33 cellular contexts compared by ENCODE assay signal in genomic region chr13:45321230-45321629, GRCh38. TPM values are rescaled to one million over a fixed set of nuclear protein-coding genes. Genes with fewer than 3 reads are reported as not detected.
DNase-seq lines count a peak whose midpoint lies in the region; ATAC-seq, FAIRE-seq and TF ChIP-seq lines count a peak whose summit lies in the region.
"Had no signal": no experiment of that assay in that cellular context is flagged by ENCODE, and none has a peak within 500 bp of the region (broad histone marks: within the 10 kb centered on the region; RNA-seq: fewer than 3 reads in every experiment).

No MANE protein-coding gene starts in this region.

- peaks cover 37% of the 10 kb centered on the region for H3K4me1 Mint-ChIP-seq in chondrocyte (ENCODE audit: low read depth)
- H3K4me1 Mint-ChIP-seq: mesothelial cell of epicardium had no signal

- H3K36me3 ChIP-seq in right lobe of liver: no peaks in the 10 kb centered on the region
- H3K36me3 ChIP-seq in HepG2 (replicated peaks in 1 of 2; ENCODE audit: control insufficient read depth in 1 of 2, insufficient read depth in 2 of 2, low read length in 2 of 2): no peaks in the 10 kb centered on the region
- H3K36me3 ChIP-seq in thoracic aorta: no peaks in the 10 kb centered on the region
- H3K36me3 ChIP-seq: brain microvascular endothelial cell, HAP-1, right atrium auricular region, uterus had no signal

- no peak overlapping the region for H3K4me3 Mint-ChIP-seq in chondrocyte (ENCODE audit: unreplicated experiment)
- H3K4me3 Mint-ChIP-seq: activated CD8-positive, alpha-beta T cell treated with anti-CD3 and anti-CD28 coated beads, Interleukin-2, amount 10 ng/mL, durations not matched to agents 7 days and 5 days; immature natural killer cell; mesothelial cell of epicardium; nephron had no signal

- no peaks in the 10 kb centered on the region for H3K9me3 Mint-ChIP-seq in chondrocyte (ENCODE audit: low read depth)
- H3K9me3 Mint-ChIP-seq: immature natural killer cell, mesothelial cell of epicardium, nephron had no signal

- H3K9ac ChIP-seq in HepG2 (ENCODE audit: insufficient read depth, low read depth, low read length): no peak overlapping the region
- H3K9ac ChIP-seq: parathyroid adenoma had no signal

- WGBS in right lobe of liver (ENCODE audit: insufficient coverage, low coverage, low lambda C conversion rate, missing lambda C conversion rate): 0% methylated on average over 1 of the region's 3 CpGs
- WGBS in HepG2 (ENCODE audit: low lambda C conversion rate): 47% methylated on average over 3 of the region's 3 CpGs

- DNase-seq in right lobe of liver (no peak), HepG2 (ENCODE audit: low spot score) (no peak), NOMO-1 treated with dmso at 0.1 percent for 144 hours (lab: John Stamatoyannopoulos, UW; ENCODE audit: unreplicated experiment) (peak; percentile 48), chondrocyte (ENCODE audit: low spot score) (no peak), thoracic aorta (ENCODE audit: low spot score) (no peak), NCI-H128 (lab: John Stamatoyannopoulos, UW; ENCODE audit: unreplicated experiment) (no peak), NCI-H2107 treated with DMSO at 0.1 percent for 48 hours (lab: John Stamatoyannopoulos, UW; ENCODE audit: unreplicated experiment) (no peak)
- DNase-seq: activated CD4-positive, alpha-beta T cell treated with anti-CD3 and anti-CD28 coated beads for 1 hour; activated CD8-positive, alpha-beta T cell treated with anti-CD3 and anti-CD28 coated beads, Interleukin-2, amount 10 ng/mL, durations not matched to agents 7 days and 5 days; activated gamma-delta T cell treated with Interleukin-2 at 50 U/mL for 16 hours; brain microvascular endothelial cell; Caco-2; DND-41; effector CD8-positive, alpha-beta T cell; foreskin melanocyte; immature natural killer cell; NCI-H1436; NCI-H510A treated with DMSO at 0.1 percent for 48 hours; NK-92 treated with Interleukin-12 subunit alpha and Interleukin-12 subunit beta, amount 100 ng/mL, for 24 hours; stimulated activated CD4-positive, alpha-beta T cell treated with anti-CD3 and anti-CD28 coated beads, Interleukin-12 subunit alpha, Interleukin-12 subunit beta, amount 100 ng/mL, for 4 hours; stimulated activated CD4-positive, alpha-beta T cell treated with anti-CD3 and anti-CD28 coated beads, Interleukin-4, amount 100 ng/mL, for 4 hours; stimulated activated naive CD4-positive, alpha-beta T cell; T1000; uterus had no signal

- H3K4me1 ChIP-seq in right lobe of liver (peaks cover 0 to 11% (median 0%) of the 10 kb centered on the region in 4 donors), HepG2 (ENCODE audit: insufficient read depth, low read length) (peaks cover 36% of the 10 kb centered on the region), thoracic aorta (ENCODE audit: control insufficient read depth in 1 of 2, low read depth in 2 of 2) (peaks cover 22 to 47% of the 10 kb centered on the region in 2 donors)
- H3K4me1 ChIP-seq: HAP-1, parathyroid adenoma, uterus had no signal

- POLR2A ChIA-PET in HepG2 (lab: Yijun Ruan, JAX): interaction anchor here (1.5 to 3.3 kb wide), 2 partner anchors 11 to 20 kb away, joined by 3 to 16 read pairs; partner anchors contain the start of gene TPT1

- H3K27me3 Mint-ChIP-seq in chondrocyte (ENCODE audit: low read depth): no peaks in the 10 kb centered on the region

- intact Hi-C loops in right lobe of liver (cut with DNase I): no loop called here
- intact Hi-C loops in HepG2 (cut with micrococcal nuclease; ENCODE audit: unreplicated experiment): no loop called here

- ATAC-seq in right lobe of liver (peak; percentile 4 to 56 (median 32)), HepG2 (no peak), thoracic aorta (ENCODE audit: insufficient number of reproducible peaks, low FRiP score, low read depth) (no peak), GM19452 (IDR thresholded peaks at IDR 0.05; ENCODE audit: unreplicated experiment) (no peak)
- ATAC-seq: activated CD8-positive, alpha-beta T cell treated with anti-CD3 and anti-CD28 coated beads, Interleukin-2, amount 10 ng/mL, durations not matched to agents 7 days and 5 days; GM12878 had no signal

- no peak for TF ChIP-seq RAD21 in HepG2 (CRISPR knock-in tag; IDR thresholded peaks at IDR 0.05)

- TF ChIP-seq CTCF in right lobe of liver (IDR thresholded peaks at IDR 0.05): no peak
- no peak for TF ChIP-seq CTCF in HepG2 (CRISPR knock-in tag; IDR thresholded peaks at IDR 0.05)
- TF ChIP-seq CTCF in chondrocyte (IDR thresholded peaks at IDR 0.05): no peak
- TF ChIP-seq CTCF in thoracic aorta (IDR thresholded peaks at IDR 0.05): no peak

- H3K36me3 Mint-ChIP-seq in chondrocyte (ENCODE audit: low read depth): no peaks in the 10 kb centered on the region
- H3K36me3 Mint-ChIP-seq: mesothelial cell of epicardium had no signal

- TF ChIP-seq EP300 in HepG2 (IDR thresholded peaks at IDR 0.05; ENCODE audit: low read depth in 2 of 2, low read length in 2 of 2): no peak
- TF ChIP-seq EP300 in HepG2 (CRISPR knock-in tag; IDR thresholded peaks at IDR 0.05; ENCODE audit: borderline replicate concordance): no peak

- in situ Hi-C loops in HepG2 (cut with HindIII; ENCODE audit: extremely low pct_ligation_motif_present, low pct_unique_long_range_greater_than_20kb): no loop called here

- H3K9me3 ChIP-seq in right lobe of liver (no peaks in the 10 kb centered on the region), HepG2 (ENCODE audit: low read length) (no peaks in the 10 kb centered on the region), thoracic aorta (no peaks in the 10 kb centered on the region)
- H3K9me3 ChIP-seq: Caco-2, HAP-1, right atrium auricular region, uterus had no signal

- no peak overlapping the region for H2AFZ ChIP-seq in HepG2 (ENCODE audit: low read length)
- H2AFZ ChIP-seq: hepatocyte, parathyroid adenoma had no signal

- H4K20me1 ChIP-seq in HepG2 (ENCODE audit: insufficient read depth, low read length): no peaks in the 10 kb centered on the region

- H3K4me3 ChIP-seq in right lobe of liver (no peak overlapping the region), HepG2 (replicated peaks in 1 of 3; ENCODE audit: insufficient read depth in 1 of 3, low read depth in 2 of 3, low read length in 3 of 3) (no peak overlapping the region), thoracic aorta (no peak overlapping the region)
- H3K4me3 ChIP-seq: GM12878, HAP-1, hepatocyte, right atrium auricular region, uterus had no signal

- peak overlapping the region; percentile 36 for H3K27ac Mint-ChIP-seq in chondrocyte (ENCODE audit: unreplicated experiment)
- H3K27ac Mint-ChIP-seq: activated CD8-positive, alpha-beta T cell treated with anti-CD3 and anti-CD28 coated beads, Interleukin-2, amount 10 ng/mL, durations not matched to agents 7 days and 5 days; immature natural killer cell; mesothelial cell of epicardium; nephron had no signal

- TF ChIP-seq POLR2A in right lobe of liver (IDR thresholded peaks at IDR 0.05) (no peak), HepG2 (IDR thresholded peaks at IDR 0.05; ENCODE audit: insufficient read depth in 1 of 2, low read depth in 2 of 2, low read length in 2 of 2) (no peak)

- H3K27ac ChIP-seq in right lobe of liver (no peak overlapping the region), HepG2 (ENCODE audit: extremely low read length, insufficient read depth, low read length) (no peak overlapping the region), thoracic aorta (peak overlapping the region; percentile 36 to 80)
- H3K27ac ChIP-seq: brain microvascular endothelial cell, hepatocyte, parathyroid adenoma, right atrium auricular region, uterus had no signal

- no peak overlapping the region for H3K4me2 ChIP-seq in HepG2 (ENCODE audit: low read depth, low read length)
- H3K4me2 ChIP-seq: hepatocyte had no signal

- no peaks in the 10 kb centered on the region for H3K79me2 ChIP-seq in HepG2 (ENCODE audit: insufficient read depth, low read length)
- H3K79me2 ChIP-seq: hepatocyte, parathyroid adenoma had no signal

- FAIRE-seq in HepG2 (lab: Jason Lieb, UNC): no peak
- FAIRE-seq: A204.1, GM12878 had no signal

- no TSS peak for BruUV-seq in HepG2 (replicated peaks; lab: Mats Ljungman, UMichigan)

- no peaks in the 10 kb centered on the region for H3K27me3 ChIP-seq in right lobe of liver
- no peaks in the 10 kb centered on the region for H3K27me3 ChIP-seq in HepG2 (ENCODE audit: control insufficient read depth in 1 of 2, insufficient read depth in 2 of 2, low read length in 2 of 2)
- no peaks in the 10 kb centered on the region for H3K27me3 ChIP-seq in thoracic aorta (replicated peaks; ENCODE audit: insufficient read depth)
- H3K27me3 ChIP-seq: brain microvascular endothelial cell, hepatocyte, right atrium auricular region, uterus had no signal

- CTCF ChIA-PET in HepG2 (lab: Yijun Ruan, JAX; ENCODE audit: low intra/inter-chr PET ratio, low total read pairs): no interaction called here

TF ChIP-seq in HepG2, 621 proteins besides CTCF, POLR2A, EP300 and RAD21 (continues in another document):
- no peak for TF ChIP-seq ZFP90 (CRISPR knock-in tag; IDR thresholded peaks at IDR 0.05; ENCODE audit: borderline replicate concordance)

RNA-seq across cellular contexts. Expression of gene TPT1, which starts 19.8 kb away (rescaled TPM):
- total RNA-seq in right lobe of liver (1,000 to 10,000 TPM; 1,466 to 3,393 (median 2,295) TPM), HepG2 (2016; rRNA removed; fragmentation: Illumina TruSeq; extraction: Trizol) (2,953 and 3,643 TPM in 2 replicates), chondrocyte (2,987 to 3,118 TPM (median 2,990 TPM) in 3 replicates), thoracic aorta (1,000 to 10,000 TPM; 1,970 to 2,340 TPM)
- 5,303 and 6,664 TPM in 2 replicates for total RNA-seq in HepG2 (2016; cell fraction: cytosol; rRNA removed; fragmentation: Illumina TruSeq; extraction: Trizol; ENCODE audit: low read depth)
- total RNA-seq in HepG2 (2016; cell fraction: insoluble cytoplasmic fraction; rRNA removed; fragmentation: Illumina TruSeq; extraction: Trizol): 2,970 and 3,542 TPM in 2 replicates
- total RNA-seq in HepG2 (2016; cell fraction: membrane; rRNA removed; fragmentation: Illumina TruSeq; extraction: Trizol): 9,739 and 11,902 TPM in 2 replicates
- 1,024 and 1,100 TPM in 2 replicates for total RNA-seq in HepG2 (2016; cell fraction: nucleus; rRNA removed; fragmentation: Illumina TruSeq; extraction: Trizol)
- polyA plus RNA-seq in HepG2 (2011; rRNA removed): 3,043 and 3,594 TPM in 2 replicates
- 2,836 and 4,004 TPM in 2 replicates for polyA plus RNA-seq in HepG2 (2011; cell fraction: cytosol; rRNA removed)
- 570 and 845 TPM in 2 replicates for polyA plus RNA-seq in HepG2 (2011; cell fraction: nucleus; rRNA removed)
- 5,337 and 5,704 TPM in 2 replicates for polyA plus RNA-seq in HepG2 (2012)
- polyA plus RNA-seq in HepG2 (2016; cell fraction: cytosol; fragmentation: Illumina TruSeq; extraction: Trizol; ENCODE audit: low read depth): 11,602 and 12,956 TPM in 2 replicates
- polyA plus RNA-seq in HepG2 (2016; cell fraction: insoluble cytoplasmic fraction; fragmentation: Illumina TruSeq; extraction: Trizol; ENCODE audit: low read depth): 5,783 and 5,848 TPM in 2 replicates
- polyA plus RNA-seq in HepG2 (2016; cell fraction: membrane; fragmentation: Illumina TruSeq; extraction: Trizol; ENCODE audit: low read depth): 16,998 and 18,264 TPM in 2 replicates
- polyA plus RNA-seq in HepG2 (2016; cell fraction: nucleus; fragmentation: Illumina TruSeq; extraction: Trizol; ENCODE audit: insufficient read depth, low read depth): 2,722 and 2,790 TPM in 2 replicates
- polyA minus RNA-seq in HepG2 (2011; rRNA and poly(A)+ RNA removed; ENCODE audit: low replicate concordance): 500 and 577 TPM in 2 replicates
- polyA minus RNA-seq in HepG2 (2011; cell fraction: cytosol; rRNA and poly(A)+ RNA removed): 1,023 and 1,248 TPM in 2 replicates
- 474 and 559 TPM in 2 replicates for polyA minus RNA-seq in HepG2 (2011; cell fraction: nucleus; rRNA and poly(A)+ RNA removed)

Comparison
In these comparisons a context has a peak if more than half of its experiments do, and no peak if none do; other contexts are left out.
1. ATAC-seq: peak in right lobe of liver (4 of 4); none in HepG2 (single experiment), thoracic aorta (single experiment) and GM19452 (single experiment).
2. H3K27ac ChIP-seq: peak in thoracic aorta (2 of 2); none in right lobe of liver (0 of 3) and HepG2 (single experiment).